Comparison of ENCODE assay signal across 8 cellular contexts in genomic region chr1:15835741-15836510, GRCh38. TPM values are rescaled to one million over a fixed set of nuclear protein-coding genes. Genes with fewer than 3 reads are reported as not detected.
A peak's percentile ranks its signal among the peaks of the same experiment; 100 is the strongest.
DNase-seq lines count a peak whose midpoint lies in the region; TF ChIP-seq lines count a peak whose summit lies in the region.

No MANE protein-coding gene starts in this region.

- H3K9ac ChIP-seq in SK-N-MC (ENCODE audit: insufficient read length) (peak overlapping the region; percentile 95), subcutaneous abdominal adipose tissue (ENCODE audit: low read length in 5 of 5) (peak overlapping the region; percentile 98 to 100 (median 99))

- TF ChIP-seq CTCF in HFFc6 (IDR thresholded peaks at IDR 0.05) (no peak), neutrophil (IDR thresholded peaks at IDR 0.05) (no peak)

- H3K36me3 ChIP-seq in SK-N-MC (ENCODE audit: insufficient read depth, low read length) = no peaks in the 10 kb centered on the region
- no peaks in the 10 kb centered on the region for H3K36me3 ChIP-seq in neutrophil
- no peaks in the 10 kb centered on the region for H3K36me3 ChIP-seq in subcutaneous abdominal adipose tissue (ENCODE audit: control insufficient read depth in 5 of 5, insufficient read depth in 5 of 5, low read length in 5 of 5)

- H3K27ac ChIP-seq in SK-N-MC = peak overlapping the region; percentile 99
- peak overlapping the region; percentile 100 for H3K27ac ChIP-seq in neutrophil
- peak overlapping the region; percentile 100 for H3K27ac ChIP-seq in subcutaneous abdominal adipose tissue (ENCODE audit: low read depth, low read length)

- peak overlapping the region; percentile 84 for H3K4me3 ChIP-seq in SK-N-MC
- H3K4me3 ChIP-seq in neutrophil (ENCODE audit: low read depth in 1 of 2, low read length in 1 of 2) = peak overlapping the region; percentile 93 to 99
- H3K4me3 ChIP-seq in subcutaneous abdominal adipose tissue (ENCODE audit: low read depth in 1 of 5, low read length in 5 of 5) = peak overlapping the region; percentile 70 to 91 (median 86)

- H3K4me1 Mint-ChIP-seq in HFFc6 (ENCODE audit: low read depth) = peaks cover 24% of the 10 kb centered on the region
- H3K4me1 Mint-ChIP-seq in activated naive CD4-positive, alpha-beta T cell treated with anti-CD3 and anti-CD28 coated beads, Interleukin-2, amount 50 U/mL, for 24 hours = peaks cover 25% of the 10 kb centered on the region

- no peaks in the 10 kb centered on the region for H3K27me3 ChIP-seq in neutrophil
- peaks cover 0 to 6% (median 0%) of the 10 kb centered on the region in 5 donors for H3K27me3 ChIP-seq in subcutaneous abdominal adipose tissue (ENCODE audit: control insufficient read depth in 5 of 5, insufficient read depth in 4 of 5, low read length in 5 of 5)

- DNase-seq in GM03348 (ENCODE audit: low spot score) (peak; percentile 96), HFFc6 (peak; percentile 98), NCI-H1092 (lab: John Stamatoyannopoulos, UW) (peak; percentile 100), SK-N-MC (ENCODE audit: low read depth, low spot score) (peak; percentile 95), germinal center (ENCODE audit: low spot score) (peak; percentile 89)

- H3K27me3 Mint-ChIP-seq in HFFc6 (ENCODE audit: insufficient read depth) = peaks cover 1% of the 10 kb centered on the region; the same call in 1 of the 2 replicates
- H3K27me3 Mint-ChIP-seq in activated naive CD4-positive, alpha-beta T cell treated with anti-CD3 and anti-CD28 coated beads, Interleukin-2, amount 50 U/mL, for 24 hours = no peaks in the 10 kb centered on the region

- peaks cover 7% of the 10 kb centered on the region for H3K36me3 Mint-ChIP-seq in HFFc6 (ENCODE audit: low read depth)
- peaks cover 4% of the 10 kb centered on the region for H3K36me3 Mint-ChIP-seq in activated naive CD4-positive, alpha-beta T cell treated with anti-CD3 and anti-CD28 coated beads, Interleukin-2, amount 50 U/mL, for 24 hours

- H3K4me1 ChIP-seq in neutrophil (ENCODE audit: control insufficient read depth in 1 of 2, insufficient read depth in 1 of 2, low read depth in 1 of 2, low read length in 1 of 2) (peaks cover 46 to 56% of the 10 kb centered on the region in 2 experiments), subcutaneous abdominal adipose tissue (ENCODE audit: control insufficient read depth in 5 of 5, insufficient read depth in 5 of 5, low read length in 5 of 5) (peaks cover 12 to 45% (median 26%) of the 10 kb centered on the region in 5 donors)

- H3K9me3 Mint-ChIP-seq in HFFc6 = no peaks in the 10 kb centered on the region
- no peaks in the 10 kb centered on the region for H3K9me3 Mint-ChIP-seq in activated naive CD4-positive, alpha-beta T cell treated with anti-CD3 and anti-CD28 coated beads, Interleukin-2, amount 50 U/mL, for 24 hours

- no peaks in the 10 kb centered on the region for H3K9me3 ChIP-seq in SK-N-MC (ENCODE audit: low read depth, low read length)
- H3K9me3 ChIP-seq in neutrophil = no peaks in the 10 kb centered on the region
- H3K9me3 ChIP-seq in subcutaneous abdominal adipose tissue (ENCODE audit: control insufficient read depth in 5 of 5, low read length in 5 of 5) = no peaks in the 10 kb centered on the region

- peak overlapping the region; percentile 98 for H3K4me3 Mint-ChIP-seq in HFFc6
- H3K4me3 Mint-ChIP-seq in activated naive CD4-positive, alpha-beta T cell treated with anti-CD3 and anti-CD28 coated beads, Interleukin-2, amount 50 U/mL, for 24 hours = peak overlapping the region; percentile 95

- H3K27ac Mint-ChIP-seq in HFFc6 = peak overlapping the region; percentile 98
- H3K27ac Mint-ChIP-seq in activated naive CD4-positive, alpha-beta T cell treated with anti-CD3 and anti-CD28 coated beads, Interleukin-2, amount 50 U/mL, for 24 hours = peak overlapping the region; percentile 97

RNA-seq across cellular contexts. Expression of gene SPEN, which starts 11.6 kb away (rescaled TPM):
- 10 to 100 TPM; 25.7 to 30.2 (median 27.6) TPM for total RNA-seq in HFFc6 (2021; fragmentation: NEBNext Ultra II Directional; extraction: Animal tissue kit (Norgen Biotek cat#: 25700))

RNA-seq across cellular contexts. Expression of gene UQCRHL, which starts 28.5 kb away (rescaled TPM):
- total RNA-seq in HFFc6 (2021; fragmentation: NEBNext Ultra II Directional; extraction: Animal tissue kit (Norgen Biotek cat#: 25700)) = 1 to 10 TPM in 5 of 6 experiments, under 1 TPM in 1; 0.75 to 1.8 (median 1.5) TPM

Comparison
In these comparisons a context has a peak if more than half of its experiments do, and no peak if none do; other contexts are left out.
1. Peak in every context shown above with its lines: DNase-seq, H3K4me3 ChIP-seq and H3K27ac ChIP-seq.